ENCODE assay signal across 1 cellular context in the genomic region with DNA sequence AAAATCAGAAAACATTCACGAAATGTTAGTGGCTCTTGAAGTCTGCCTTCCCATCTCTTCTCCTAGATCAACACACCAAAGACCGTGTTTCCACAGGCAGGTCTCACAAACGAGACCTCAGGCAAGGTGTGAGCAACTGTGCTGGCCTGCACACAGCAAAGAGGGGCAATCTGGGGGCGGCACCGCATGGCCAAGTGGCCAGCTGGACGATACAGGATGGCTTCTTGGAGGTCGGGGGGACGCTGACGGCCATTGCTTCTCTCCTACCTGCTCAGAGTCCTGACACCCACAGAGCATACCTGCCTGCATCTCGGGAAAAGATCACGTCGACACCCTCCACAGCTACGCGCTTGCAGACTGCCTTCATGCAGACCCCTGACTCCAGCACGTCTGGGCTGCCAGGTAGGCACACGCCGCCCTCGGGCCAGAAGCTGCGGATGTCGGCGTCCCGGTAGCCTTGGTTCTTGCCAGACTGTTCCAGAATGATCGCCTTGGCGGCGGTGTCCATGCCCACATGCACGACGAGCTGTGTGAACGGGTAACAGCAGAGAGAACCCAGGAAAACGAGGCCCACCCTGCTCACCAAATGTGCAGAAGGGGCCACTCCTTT.
TF ChIP-seq lines count a peak whose summit lies in the region.

No MANE protein-coding gene starts in this region.

TF ChIP-seq in IMR-90, 13 proteins besides CTCF, POLR2A, EP300 and RAD21:
- TF ChIP-seq CHD1 (IDR thresholded peaks at IDR 0.05; ENCODE audit: low read depth, low read length), result no peak
- TF ChIP-seq SMC3 (IDR thresholded peaks at IDR 0.05; ENCODE audit: low read depth, low read length), result no peak
- no peak for TF ChIP-seq RCOR1 (IDR thresholded peaks at IDR 0.05; ENCODE audit: insufficient replicate concordance, low read length)
- no peak for TF ChIP-seq MXI1 (IDR thresholded peaks at IDR 0.05; ENCODE audit: borderline replicate concordance, low read depth, low read length)
- no peak for TF ChIP-seq BHLHE40 (IDR thresholded peaks at IDR 0.05; ENCODE audit: low read depth, low read length)
- no peak for TF ChIP-seq FOS (IDR thresholded peaks at IDR 0.05; ENCODE audit: low read depth, low read length)
- no peak for TF ChIP-seq CEBPB (IDR thresholded peaks at IDR 0.05; ENCODE audit: low read depth, low read length)
- TF ChIP-seq MAZ (IDR thresholded peaks at IDR 0.05; ENCODE audit: borderline replicate concordance, low read depth, low read length), result no peak
- no peak for TF ChIP-seq MAFK (IDR thresholded peaks at IDR 0.05; ENCODE audit: low read depth, low read length)
- no peak for TF ChIP-seq NFE2L2 (IDR thresholded peaks at IDR 0.05; ENCODE audit: low read depth, low read length)
- TF ChIP-seq, protein P1, sequence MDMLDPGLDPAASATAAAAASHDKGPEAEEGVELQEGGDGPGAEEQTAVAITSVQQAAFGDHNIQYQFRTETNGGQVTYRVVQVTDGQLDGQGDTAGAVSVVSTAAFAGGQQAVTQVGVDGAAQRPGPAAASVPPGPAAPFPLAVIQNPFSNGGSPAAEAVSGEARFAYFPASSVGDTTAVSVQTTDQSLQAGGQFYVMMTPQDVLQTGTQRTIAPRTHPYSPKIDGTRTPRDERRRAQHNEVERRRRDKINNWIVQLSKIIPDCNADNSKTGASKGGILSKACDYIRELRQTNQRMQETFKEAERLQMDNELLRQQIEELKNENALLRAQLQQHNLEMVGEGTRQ (IDR thresholded peaks at IDR 0.05; ENCODE audit: low read depth, low read length), result no peak
- TF ChIP-seq, protein P2, sequence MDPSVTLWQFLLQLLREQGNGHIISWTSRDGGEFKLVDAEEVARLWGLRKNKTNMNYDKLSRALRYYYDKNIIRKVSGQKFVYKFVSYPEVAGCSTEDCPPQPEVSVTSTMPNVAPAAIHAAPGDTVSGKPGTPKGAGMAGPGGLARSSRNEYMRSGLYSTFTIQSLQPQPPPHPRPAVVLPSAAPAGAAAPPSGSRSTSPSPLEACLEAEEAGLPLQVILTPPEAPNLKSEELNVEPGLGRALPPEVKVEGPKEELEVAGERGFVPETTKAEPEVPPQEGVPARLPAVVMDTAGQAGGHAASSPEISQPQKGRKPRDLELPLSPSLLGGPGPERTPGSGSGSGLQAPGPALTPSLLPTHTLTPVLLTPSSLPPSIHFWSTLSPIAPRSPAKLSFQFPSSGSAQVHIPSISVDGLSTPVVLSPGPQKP (IDR thresholded peaks at IDR 0.05; ENCODE audit: borderline replicate concordance, low read depth, low read length), result no peak
- TF ChIP-seq RFX5 (IDR thresholded peaks at IDR 0.05; ENCODE audit: low read depth, low read length), result no peak
